Comparison of ENCODE assay signal across 1 cellular context in the genomic region with DNA sequence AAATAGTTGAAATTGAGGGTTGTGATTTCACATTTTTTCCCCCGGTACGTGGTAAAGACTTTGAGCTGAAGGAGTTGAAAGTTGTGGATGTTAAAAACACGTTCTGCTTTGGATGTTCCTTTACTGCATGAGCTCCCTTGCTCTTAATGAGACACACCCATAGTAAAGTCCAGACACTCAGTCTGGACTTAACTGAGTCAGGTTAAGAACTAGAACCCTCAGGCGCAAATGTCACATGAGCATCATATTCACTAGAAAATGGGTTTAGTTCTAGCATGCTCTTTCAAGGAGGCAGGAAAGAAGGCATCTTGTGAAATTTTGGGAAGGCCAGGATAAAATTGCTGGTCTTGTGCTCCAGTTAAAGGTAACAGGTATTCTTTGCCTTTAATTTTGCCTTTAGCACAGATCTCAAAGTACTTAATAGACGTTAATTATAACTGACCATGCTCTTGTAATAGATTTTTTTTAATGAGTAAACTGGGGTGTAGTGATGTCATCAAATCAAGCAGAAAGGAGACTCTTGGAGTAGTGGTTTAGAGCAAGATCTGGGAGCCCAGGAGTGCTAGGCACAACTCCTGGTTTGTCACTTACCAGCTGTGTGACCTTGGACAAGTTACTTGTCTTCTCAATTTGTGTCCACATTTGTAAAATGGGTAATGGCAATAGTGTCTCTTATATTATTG.
TF ChIP-seq lines count a peak whose summit lies in the region.

No MANE protein-coding gene starts in this region.

TF ChIP-seq in HCT116, 20 proteins besides CTCF, POLR2A, EP300 and RAD21:
- TF ChIP-seq EZH2phosphoT487 (IDR thresholded peaks at IDR 0.05; ENCODE audit: borderline replicate concordance) (no peak), CEBPB (IDR thresholded peaks at IDR 0.05; ENCODE audit: low read depth) (no peak), JUND (IDR thresholded peaks at IDR 0.05) (no peak), EGR1 (IDR thresholded peaks at IDR 0.05; ENCODE audit: low read depth) (no peak), SIN3A (IDR thresholded peaks at IDR 0.05; ENCODE audit: low read depth) (no peak), REST (IDR thresholded peaks at IDR 0.05; ENCODE audit: low read depth) (no peak), EZH2 (IDR thresholded peaks at IDR 0.05) (no peak), ZFX (IDR thresholded peaks at IDR 0.05) (no peak)
